In genomic region chr13:80297094-80297493, GRCh38 we compare ENCODE assay signal across 1 cellular context.
TF ChIP-seq lines count a peak whose summit lies in the region.

No MANE protein-coding gene starts in this region.

TF ChIP-seq in H1, 55 proteins besides CTCF, POLR2A, EP300 and RAD21 (continued from another document):
- TF ChIP-seq CHD7 (IDR thresholded peaks at IDR 0.05; ENCODE audit: insufficient replicate concordance, low read length) = peak; percentile 92
